In genomic region chr5:107300928-107301327, GRCh38 we compare ENCODE assay signal across 38 cellular contexts.
DNase-seq lines count a peak whose midpoint lies in the region; ATAC-seq, FAIRE-seq and TF ChIP-seq lines count a peak whose summit lies in the region.
"Had no signal": no experiment of that assay in that cellular context is flagged by ENCODE, and none has a peak within 500 bp of the region (broad histone marks: within the 10 kb centered on the region; RNA-seq: fewer than 3 reads in every experiment).

No MANE protein-coding gene starts in this region.

- no peak for TF ChIP-seq CTCF in D721Med (IDR thresholded peaks at IDR 0.05; ENCODE audit: insufficient read depth, missing control alignments)
- TF ChIP-seq CTCF in bronchial epithelial cell (IDR thresholded peaks at IDR 0.05; ENCODE audit: insufficient read depth, low read length, severe bottlenecking): no peak

- H3K36me3 ChIP-seq in bronchial epithelial cell (ENCODE audit: control insufficient read depth, insufficient read depth, low read length): no peaks in the 10 kb centered on the region
- H3K36me3 ChIP-seq: esophagus muscularis mucosa, gastrocnemius medialis, lower lobe of right lung, thoracic aorta, WERI-Rb-1 had no signal

- peak; percentile 73 for FAIRE-seq in D721Med (lab: Jason Lieb, UNC)
- FAIRE-seq in bronchial epithelial cell (lab: Jason Lieb, UNC): no peak
- FAIRE-seq: A549, small intestine, urothelium cell line had no signal

- no peaks in the 10 kb centered on the region for H3K27me3 ChIP-seq in bronchial epithelial cell (ENCODE audit: control insufficient read depth, insufficient read depth, low read length)
- H3K27me3 ChIP-seq: esophagus muscularis mucosa, gastrocnemius medialis had no signal

- no peak for DNase-seq in D721Med (ENCODE audit: insufficient read length, low spot score)
- peak; percentile 7 for DNase-seq in LHCN-M2 (ENCODE audit: low read depth)
- peak; percentile 30 for DNase-seq in bronchial epithelial cell (ENCODE audit: low read depth)
- DNase-seq in iris pigment epithelial cell (ENCODE audit: low read depth): peak; percentile 16
- no peak for DNase-seq in stimulated activated CD4-positive, alpha-beta T cell treated with anti-CD3 and anti-CD28 coated beads, Interleukin-12 subunit alpha, Interleukin-12 subunit beta, amount 100 ng/mL, for 4 hours
- DNase-seq in NCI-H146 (lab: John Stamatoyannopoulos, UW): no peak
- DNase-seq in NCI-H524 (lab: John Stamatoyannopoulos, UW): no peak
- DNase-seq: activated CD4-positive, alpha-beta T cell treated with anti-CD3 and anti-CD28 coated beads for 48 hours; activated CD8-positive, alpha-beta memory T cell treated with anti-CD3 and anti-CD28 coated beads for 24 hours; activated T-cell treated with anti-CD3 and anti-CD28 coated beads for 4 hours; AML-193; aorta; Calu3; CD4-positive, CD25-positive, alpha-beta regulatory T cell; dermis blood vessel endothelial cell; DMS79 treated with DMSO at 0.1 percent for 48 hours; endodermal cell; gastrocnemius medialis; GF-D8; H7; lower lobe of right lung; mucosa of descending colon; NCI-H2081 treated with DMSO at 0.1 percent for 48 hours; NCI-H2227 treated with DMSO at 0.1 percent for 48 hours; NCI-H748 treated with DMSO at 0.1 percent for 48 hours; nephron progenitor cell; OCI-M1; retina; small intestine; stimulated activated CD4-positive, alpha-beta T cell treated with anti-CD3 and anti-CD28 coated beads, Interleukin-1b, Interleukin-23, amount 100 ng/mL, for 48 hours; T1000 had no signal

- H3K4me3 ChIP-seq in bronchial epithelial cell (ENCODE audit: low read depth, low read length): no peak overlapping the region
- H3K4me3 ChIP-seq: A549, esophagus muscularis mucosa, gastrocnemius medialis, lower lobe of right lung, mucosa of descending colon, thoracic aorta had no signal

- no peak for ATAC-seq in GM21381 (IDR thresholded peaks at IDR 0.05; ENCODE audit: unreplicated experiment)
- ATAC-seq: A549; activated naive CD4-positive, alpha-beta T cell treated with anti-CD3 and anti-CD28 coated beads, Interleukin-2, amount 50 U/mL, for 72 hours; gastrocnemius medialis; lower lobe of right lung; mucosa of descending colon had no signal

Comparison
In these comparisons a context has a peak if more than half of its experiments do, and no peak if none do; other contexts are left out.
1. DNase-seq: peak in LHCN-M2 (single experiment), bronchial epithelial cell (single experiment) and iris pigment epithelial cell (single experiment); none in D721Med (single experiment), stimulated activated CD4-positive, alpha-beta T cell treated with anti-CD3 and anti-CD28 coated beads, Interleukin-12 subunit alpha, Interleukin-12 subunit beta, amount 100 ng/mL, for 4 hours (single experiment), NCI-H146 (single experiment) and NCI-H524 (0 of 2).